19 cellular contexts compared by ENCODE assay signal in genomic region chr2:105814291-105814940, GRCh38.
DNase-seq lines count a peak whose midpoint lies in the region; ATAC-seq and TF ChIP-seq lines count a peak whose summit lies in the region.
"Had no signal": no experiment of that assay in that cellular context is flagged by ENCODE, and none has a peak within 500 bp of the region (broad histone marks: within the 10 kb centered on the region; RNA-seq: fewer than 3 reads in every experiment).

No MANE protein-coding gene starts in this region.

- H3K9me3 Mint-ChIP-seq in activated naive CD4-positive, alpha-beta T cell treated with anti-CD3 and anti-CD28 coated beads, Interleukin-2, amount 50 U/mL, for 72 hours: no peaks in the 10 kb centered on the region
- H3K9me3 Mint-ChIP-seq in activated naive CD4-positive, alpha-beta T cell treated with anti-CD3 and anti-CD28 coated beads for 36 hours: no peaks in the 10 kb centered on the region
- H3K9me3 Mint-ChIP-seq in activated naive CD8-positive, alpha-beta T cell treated with anti-CD3 and anti-CD28 coated beads, Interleukin-2, amount 50 U/mL, for 24 hours: peaks cover 5% of the 10 kb centered on the region
- H3K9me3 Mint-ChIP-seq in type B pancreatic cell: no peaks in the 10 kb centered on the region

- ATAC-seq in activated naive CD4-positive, alpha-beta T cell treated with anti-CD3 and anti-CD28 coated beads, Interleukin-2, amount 50 U/mL, for 72 hours: no peak
- ATAC-seq in activated naive CD8-positive, alpha-beta T cell treated with anti-CD3 and anti-CD28 coated beads, Interleukin-2, amount 50 U/mL, for 24 hours: no peak
- ATAC-seq in HG03457 (IDR thresholded peaks at IDR 0.05; ENCODE audit: unreplicated experiment): no peak
- no peak for ATAC-seq in HG02678 (IDR thresholded peaks at IDR 0.05; ENCODE audit: unreplicated experiment)

- no peak for DNase-seq in activated naive CD4-positive, alpha-beta T cell treated with anti-CD3 and anti-CD28 coated beads, Interleukin-2, amount 50 U/mL, for 72 hours (ENCODE audit: low spot score in 2 of 2)
- DNase-seq in activated naive CD4-positive, alpha-beta T cell treated with anti-CD3 and anti-CD28 coated beads for 36 hours: no peak
- no peak for DNase-seq in activated naive CD8-positive, alpha-beta T cell treated with anti-CD3 and anti-CD28 coated beads, Interleukin-2, amount 50 U/mL, for 24 hours
- peak; percentile 30 for DNase-seq in fibroblast of the aortic adventitia (ENCODE audit: low read depth)
- no peak for DNase-seq in type B pancreatic cell (ENCODE audit: extremely low spot score, unreplicated experiment)
- no peak for DNase-seq in NCI-H82 treated with DMSO at 0.1 percent for 48 hours (lab: John Stamatoyannopoulos, UW; ENCODE audit: unreplicated experiment)
- DNase-seq: activated T-cell treated with anti-CD3 and anti-CD28 coated beads for 4 hours; brain microvascular endothelial cell; DMS153; effector CD8-positive, alpha-beta T cell; H7; KG1; mesendoderm; NCI-H526; PC-9; stimulated activated CD4-positive, alpha-beta T cell treated with anti-CD3 and anti-CD28 coated beads, Interleukin-12 subunit alpha, Interleukin-12 subunit beta, amount 100 ng/mL, for 4 hours; WERI-Rb-1 had no signal

- H3K36me3 Mint-ChIP-seq in activated naive CD4-positive, alpha-beta T cell treated with anti-CD3 and anti-CD28 coated beads, Interleukin-2, amount 50 U/mL, for 72 hours: peaks cover 21 to 47% of the 10 kb centered on the region in 2 donors
- peaks cover 36% of the 10 kb centered on the region for H3K36me3 Mint-ChIP-seq in activated naive CD4-positive, alpha-beta T cell treated with anti-CD3 and anti-CD28 coated beads for 36 hours (ENCODE audit: low read depth)
- peaks cover 43% of the 10 kb centered on the region for H3K36me3 Mint-ChIP-seq in activated naive CD8-positive, alpha-beta T cell treated with anti-CD3 and anti-CD28 coated beads, Interleukin-2, amount 50 U/mL, for 24 hours (ENCODE audit: low read depth)
- peaks cover 18% of the 10 kb centered on the region for H3K36me3 Mint-ChIP-seq in type B pancreatic cell

- intact Hi-C loops in activated naive CD4-positive, alpha-beta T cell treated with anti-CD3 and anti-CD28 coated beads for 36 hours (cut with micrococcal nuclease): no loop called here

- CTCF ChIA-PET in activated naive CD4-positive, alpha-beta T cell treated with anti-CD3 and anti-CD28 coated beads for 36 hours (lab: Charles Lee): no interaction called here

- TF ChIP-seq CTCF in fibroblast of the aortic adventitia (IDR thresholded peaks at IDR 0.05; ENCODE audit: insufficient read depth, low read length) (no peak), type B pancreatic cell (conservative IDR thresholded peaks at IDR 0.05) (no peak)

- peaks cover 75% of the 10 kb centered on the region for H3K4me1 Mint-ChIP-seq in activated naive CD4-positive, alpha-beta T cell treated with anti-CD3 and anti-CD28 coated beads for 36 hours (ENCODE audit: low read depth)
- H3K4me1 Mint-ChIP-seq in activated naive CD8-positive, alpha-beta T cell treated with anti-CD3 and anti-CD28 coated beads, Interleukin-2, amount 50 U/mL, for 24 hours: peaks cover 89% of the 10 kb centered on the region
- peaks cover 39% of the 10 kb centered on the region for H3K4me1 Mint-ChIP-seq in type B pancreatic cell (ENCODE audit: unreplicated experiment)

- H3K4me3 Mint-ChIP-seq in activated naive CD4-positive, alpha-beta T cell treated with anti-CD3 and anti-CD28 coated beads for 36 hours: no peak overlapping the region
- H3K4me3 Mint-ChIP-seq in activated naive CD8-positive, alpha-beta T cell treated with anti-CD3 and anti-CD28 coated beads, Interleukin-2, amount 50 U/mL, for 24 hours: no peak overlapping the region
- no peak overlapping the region for H3K4me3 Mint-ChIP-seq in type B pancreatic cell

- H3K4me3 ChIP-seq in fibroblast of the aortic adventitia (ENCODE audit: low read depth, low read length): no peak overlapping the region
- H3K4me3 ChIP-seq: PC-9 had no signal

- peak overlapping the region; percentile 67 to 72 for H3K27ac Mint-ChIP-seq in activated naive CD4-positive, alpha-beta T cell treated with anti-CD3 and anti-CD28 coated beads, Interleukin-2, amount 50 U/mL, for 72 hours
- no peak overlapping the region for H3K27ac Mint-ChIP-seq in activated naive CD4-positive, alpha-beta T cell treated with anti-CD3 and anti-CD28 coated beads for 36 hours
- peak overlapping the region; percentile 67 for H3K27ac Mint-ChIP-seq in activated naive CD8-positive, alpha-beta T cell treated with anti-CD3 and anti-CD28 coated beads, Interleukin-2, amount 50 U/mL, for 24 hours
- peak overlapping the region; percentile 14 for H3K27ac Mint-ChIP-seq in type B pancreatic cell

- H3K27me3 Mint-ChIP-seq in activated naive CD4-positive, alpha-beta T cell treated with anti-CD3 and anti-CD28 coated beads for 36 hours (ENCODE audit: low read depth): no peaks in the 10 kb centered on the region
- no peaks in the 10 kb centered on the region for H3K27me3 Mint-ChIP-seq in activated naive CD8-positive, alpha-beta T cell treated with anti-CD3 and anti-CD28 coated beads, Interleukin-2, amount 50 U/mL, for 24 hours
- H3K27me3 Mint-ChIP-seq in type B pancreatic cell: no peaks in the 10 kb centered on the region
